ENCODE assay signal across 11 cellular contexts in the genomic region with DNA sequence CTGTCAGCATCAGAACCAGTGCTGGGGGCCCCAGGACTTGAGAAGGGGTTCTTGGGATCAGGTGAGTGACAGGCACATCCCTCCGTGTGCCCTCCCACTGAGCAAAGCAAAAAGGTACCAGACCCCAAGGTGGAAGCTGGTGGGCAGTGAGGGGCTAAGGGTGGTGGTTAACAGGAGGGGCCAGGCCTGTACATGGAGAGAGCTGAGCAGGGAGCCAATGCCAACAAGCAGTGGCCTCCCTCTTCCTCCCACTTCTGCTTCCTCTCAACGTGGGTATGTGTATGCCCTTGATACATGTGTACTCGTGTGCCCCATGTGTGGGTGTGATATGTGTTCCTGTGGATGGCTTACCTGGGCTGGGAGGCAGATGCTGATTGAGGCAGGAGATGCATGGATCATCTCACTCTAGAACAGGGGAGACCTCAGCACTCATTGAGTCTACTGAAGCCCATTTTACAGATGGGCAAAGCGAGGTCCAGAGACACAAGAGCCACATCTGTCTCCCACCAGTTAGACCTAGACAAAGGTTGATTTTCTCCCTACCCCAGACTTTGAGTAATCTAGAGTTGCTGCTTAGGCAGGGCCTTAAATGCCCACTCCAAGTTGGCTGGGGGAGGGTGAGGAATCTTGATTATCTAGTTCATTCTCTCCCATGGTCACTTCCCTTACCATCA. TPM values are rescaled to one million over a fixed set of nuclear protein-coding genes. Genes with fewer than 3 reads are reported as not detected.
DNase-seq lines count a peak whose midpoint lies in the region; ATAC-seq and TF ChIP-seq lines count a peak whose summit lies in the region.
"Had no signal": no experiment of that assay in that cellular context is flagged by ENCODE, and none has a peak within 500 bp of the region (broad histone marks: within the 10 kb centered on the region; RNA-seq: fewer than 3 reads in every experiment).

No MANE protein-coding gene starts in this region.

- no peak for TF ChIP-seq POLR2A in right lobe of liver (IDR thresholded peaks at IDR 0.05)

- DNase-seq in T-helper 1 cell (no peak), right lobe of liver (no peak), GM19238 (ENCODE audit: insufficient read length, low spot score) (no peak), GM23248 (no peak)
- DNase-seq in stimulated activated naive B cell treated with anti-CD40 and anti-IgM and Interleukin-4, amounts not matched to agents 10 μg/mL and 1 μg/mL and 100 μg/mL, for 72 hours = no peak
- no peak for DNase-seq in activated CD4-positive, alpha-beta T cell treated with anti-CD3 and anti-CD28 coated beads for 48 hours
- DNase-seq: cortex of kidney, NCI-H1436 treated with DMSO at 0.1 percent for 48 hours, T-helper 9 cell had no signal

- no peaks in the 10 kb centered on the region for H3K27me3 ChIP-seq in right lobe of liver
- peaks cover 57% of the 10 kb centered on the region for H3K27me3 ChIP-seq in GM23248 (replicated peaks; ENCODE audit: insufficient read depth)

- peak overlapping the region; percentile 54 for H3K4me3 Mint-ChIP-seq in T-helper 1 cell treated with Interleukin-12 subunit alpha and Interleukin-12 subunit beta and Interleukin-4 antibody, amounts not matched to agents 30 μg/mL and 1 μg/mL, for 36 hours
- peak overlapping the region; percentile 86 for H3K4me3 Mint-ChIP-seq in activated naive CD4-positive, alpha-beta T cell treated with anti-CD3 and anti-CD28 coated beads, Interleukin-2, amount 50 U/mL, for 24 hours
- H3K4me3 Mint-ChIP-seq in stimulated activated naive B cell treated with anti-CD40 and anti-IgM and Interleukin-4, amounts not matched to agents 10 μg/mL and 1 μg/mL and 100 μg/mL, for 72 hours = peak overlapping the region; percentile 7 to 32

- no peaks in the 10 kb centered on the region for H4K20me1 ChIP-seq in GM23248 (ENCODE audit: insufficient read depth)

- no peaks in the 10 kb centered on the region for H3K9me3 Mint-ChIP-seq in T-helper 1 cell treated with Interleukin-12 subunit alpha and Interleukin-12 subunit beta and Interleukin-4 antibody, amounts not matched to agents 30 μg/mL and 1 μg/mL, for 36 hours
- H3K9me3 Mint-ChIP-seq in activated naive CD4-positive, alpha-beta T cell treated with anti-CD3 and anti-CD28 coated beads, Interleukin-2, amount 50 U/mL, for 24 hours = no peaks in the 10 kb centered on the region
- no peaks in the 10 kb centered on the region for H3K9me3 Mint-ChIP-seq in stimulated activated naive B cell treated with anti-CD40 and anti-IgM and Interleukin-4, amounts not matched to agents 10 μg/mL and 1 μg/mL and 100 μg/mL, for 72 hours

- no peak for ATAC-seq in right lobe of liver
- no peak for ATAC-seq in stimulated activated naive B cell treated with anti-CD40 and anti-IgM and Interleukin-4, amounts not matched to agents 10 μg/mL and 1 μg/mL and 100 μg/mL, for 72 hours (replicated peaks)

- no CpG with 5 or more reads among the region's 4 CpGs for WGBS in right lobe of liver (ENCODE audit: insufficient coverage, low coverage, low lambda C conversion rate, missing lambda C conversion rate)
- WGBS in GM23248 (ENCODE audit: low coverage in 1 of 2, low lambda C conversion rate in 2 of 2, missing lambda C conversion rate in 2 of 2), 2 experiments = 76 to 81% methylated on average over 4 of the region's 4 CpGs

- H3K4me1 ChIP-seq in right lobe of liver (peaks cover 0 to 10% (median 5%) of the 10 kb centered on the region in 4 donors), GM23248 (ENCODE audit: insufficient read depth) (no peaks in the 10 kb centered on the region)

- no peaks in the 10 kb centered on the region for H3F3A ChIP-seq in GM23248 (ENCODE audit: insufficient read depth)

- TF ChIP-seq CTCF in right lobe of liver (IDR thresholded peaks at IDR 0.05) = no peak

- no peak overlapping the region for H3K27ac ChIP-seq in right lobe of liver
- H3K27ac ChIP-seq in GM23248 = no peak overlapping the region

- H3K4me3 ChIP-seq in right lobe of liver (peak overlapping the region in 2 of 3 donors; percentile 35 to 42), GM23248 (no peak overlapping the region)

- peaks cover 33% of the 10 kb centered on the region for H3K4me1 Mint-ChIP-seq in T-helper 1 cell treated with Interleukin-12 subunit alpha and Interleukin-12 subunit beta and Interleukin-4 antibody, amounts not matched to agents 30 μg/mL and 1 μg/mL, for 36 hours (ENCODE audit: low read depth)
- H3K4me1 Mint-ChIP-seq in activated naive CD4-positive, alpha-beta T cell treated with anti-CD3 and anti-CD28 coated beads, Interleukin-2, amount 50 U/mL, for 24 hours = peaks cover 55% of the 10 kb centered on the region
- peaks cover 13 to 33% of the 10 kb centered on the region in 2 donors for H3K4me1 Mint-ChIP-seq in stimulated activated naive B cell treated with anti-CD40 and anti-IgM and Interleukin-4, amounts not matched to agents 10 μg/mL and 1 μg/mL and 100 μg/mL, for 72 hours

- no peak overlapping the region for H2AFZ ChIP-seq in GM23248

- no peaks in the 10 kb centered on the region for H3K79me2 ChIP-seq in GM23248 (ENCODE audit: insufficient read depth)

- no peak overlapping the region for H3K27ac Mint-ChIP-seq in T-helper 1 cell treated with Interleukin-12 subunit alpha and Interleukin-12 subunit beta and Interleukin-4 antibody, amounts not matched to agents 30 μg/mL and 1 μg/mL, for 36 hours
- peak overlapping the region; percentile 77 for H3K27ac Mint-ChIP-seq in activated naive CD4-positive, alpha-beta T cell treated with anti-CD3 and anti-CD28 coated beads, Interleukin-2, amount 50 U/mL, for 24 hours
- peak overlapping the region; percentile 85 for H3K27ac Mint-ChIP-seq in stimulated activated naive B cell treated with anti-CD40 and anti-IgM and Interleukin-4, amounts not matched to agents 10 μg/mL and 1 μg/mL and 100 μg/mL, for 72 hours

- no peaks in the 10 kb centered on the region for H3K36me3 Mint-ChIP-seq in T-helper 1 cell treated with Interleukin-12 subunit alpha and Interleukin-12 subunit beta and Interleukin-4 antibody, amounts not matched to agents 30 μg/mL and 1 μg/mL, for 36 hours (ENCODE audit: low read depth)
- H3K36me3 Mint-ChIP-seq in activated naive CD4-positive, alpha-beta T cell treated with anti-CD3 and anti-CD28 coated beads, Interleukin-2, amount 50 U/mL, for 24 hours = no peaks in the 10 kb centered on the region
- no peaks in the 10 kb centered on the region for H3K36me3 Mint-ChIP-seq in stimulated activated naive B cell treated with anti-CD40 and anti-IgM and Interleukin-4, amounts not matched to agents 10 μg/mL and 1 μg/mL and 100 μg/mL, for 72 hours

- H3K9me3 ChIP-seq in right lobe of liver (no peaks in the 10 kb centered on the region), GM23248 (ENCODE audit: low read depth) (no peaks in the 10 kb centered on the region)

- in situ Hi-C loops in GM23248 (cut with MboI) = no loop called here

- H3K4me2 ChIP-seq in GM23248 (ENCODE audit: unreplicated experiment) = no peak overlapping the region

- intact Hi-C loops in right lobe of liver (cut with DNase I) = no loop called here

- H3K36me3 ChIP-seq in right lobe of liver (no peaks in the 10 kb centered on the region), GM23248 (ENCODE audit: low read depth) (no peaks in the 10 kb centered on the region)

- H3K9me2 ChIP-seq in GM23248 (ENCODE audit: insufficient read depth) = no peaks in the 10 kb centered on the region

- peaks cover 45% of the 10 kb centered on the region for H3K27me3 Mint-ChIP-seq in T-helper 1 cell treated with Interleukin-12 subunit alpha and Interleukin-12 subunit beta and Interleukin-4 antibody, amounts not matched to agents 30 μg/mL and 1 μg/mL, for 36 hours (ENCODE audit: low read depth)
- H3K27me3 Mint-ChIP-seq in activated naive CD4-positive, alpha-beta T cell treated with anti-CD3 and anti-CD28 coated beads, Interleukin-2, amount 50 U/mL, for 24 hours = peaks cover 6% of the 10 kb centered on the region
- H3K27me3 Mint-ChIP-seq in stimulated activated naive B cell treated with anti-CD40 and anti-IgM and Interleukin-4, amounts not matched to agents 10 μg/mL and 1 μg/mL and 100 μg/mL, for 72 hours = peaks cover 37 to 43% of the 10 kb centered on the region in 2 donors

- no peak overlapping the region for H3K9ac ChIP-seq in GM23248

RNA-seq across cellular contexts. Expression of a gene that starts 0.9 kb away (rescaled TPM):
- 10 to 100 TPM in 5 of 6 experiments, 1 to 10 TPM in 1; 1.9 to 34.5 (median 18.2) TPM for total RNA-seq in right lobe of liver
- not detected in 2 replicates for total RNA-seq in GM23248 (2014; rRNA removed; shearing (Covaris generic))
- not detected in 2 replicates for polyA plus RNA-seq in GM23248 (2016; fragmentation: Nextera tagmentation; extraction: Ambion mirVana)

Comparison
In these comparisons a context has a peak if more than half of its experiments do, and no peak if none do; other contexts are left out.
1. H3K4me3 Mint-ChIP-seq: peak in every context shown above with its lines; median percentile 86 in activated naive CD4-positive, alpha-beta T cell treated with anti-CD3 and anti-CD28 coated beads, Interleukin-2, amount 50 U/mL, for 24 hours; 54 in T-helper 1 cell treated with Interleukin-12 subunit alpha and Interleukin-12 subunit beta and Interleukin-4 antibody, amounts not matched to agents 30 μg/mL and 1 μg/mL, for 36 hours; 20 in stimulated activated naive B cell treated with anti-CD40 and anti-IgM and Interleukin-4, amounts not matched to agents 10 μg/mL and 1 μg/mL and 100 μg/mL, for 72 hours.